8 cellular contexts compared by ENCODE assay signal in the genomic region with DNA sequence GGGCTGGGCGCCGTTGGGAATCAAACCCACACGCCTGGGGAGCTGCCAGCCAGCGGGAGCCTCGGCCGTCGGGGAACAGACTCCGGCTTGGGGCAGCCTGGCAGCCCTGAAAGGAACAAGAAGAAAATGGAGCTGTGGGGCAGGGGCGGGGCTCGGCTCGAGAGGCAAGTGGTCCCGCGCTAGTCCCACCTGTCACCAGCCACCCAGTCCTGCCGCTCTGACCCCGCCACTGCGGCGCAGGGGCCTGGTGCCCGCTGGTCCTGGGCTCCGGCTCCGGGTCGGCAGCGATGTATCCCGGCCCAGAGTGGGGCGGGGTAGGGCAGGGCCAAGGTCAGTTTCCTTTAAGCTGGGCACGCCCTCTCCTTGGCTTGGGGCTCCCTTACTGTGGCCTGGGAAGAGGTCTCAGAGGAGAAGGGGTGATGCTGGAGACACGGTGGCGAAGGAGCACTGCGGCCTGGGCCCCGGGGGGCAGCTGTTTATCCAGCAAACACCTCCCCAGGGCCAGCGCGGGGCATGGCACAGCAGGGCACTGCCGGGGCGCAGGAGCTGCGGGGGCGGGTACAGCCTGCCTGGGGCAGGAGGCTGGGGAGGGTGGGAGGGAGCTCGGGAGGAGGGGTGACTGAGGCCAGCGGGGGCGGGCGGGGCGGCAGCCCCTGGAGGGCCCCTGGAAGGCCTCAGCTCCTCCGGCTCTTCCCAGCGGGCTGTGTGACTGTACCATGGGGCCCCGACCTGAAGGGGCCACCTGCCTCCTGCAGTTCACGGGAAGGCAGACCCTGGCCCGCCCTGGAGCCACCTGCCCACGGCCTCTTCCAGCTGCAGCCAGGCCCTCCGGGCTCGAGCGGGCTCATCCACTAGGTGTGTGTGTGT. TPM values are rescaled to one million over a fixed set of nuclear protein-coding genes. Genes with fewer than 3 reads are reported as not detected.
A peak's percentile ranks its signal among the peaks of the same experiment; 100 is the strongest.
DNase-seq lines count a peak whose midpoint lies in the region; ATAC-seq, FAIRE-seq and TF ChIP-seq lines count a peak whose summit lies in the region.

No MANE protein-coding gene starts in this region.

- POLR2A ChIA-PET in MCF 10A (lab: Yijun Ruan, JAX), result no interaction called here
- POLR2A ChIA-PET in activated CD8-positive, alpha-beta T cell treated with anti-CD3 and anti-CD28 coated beads for 36 hours (lab: Charles Lee), result interaction anchor here (0.8 to 2.0 kb wide), 3 partner anchors 12 to 307 kb away, joined by 3 to 7 read pairs (median 4); no protein-coding TSS in a partner anchor

- no peak for TF ChIP-seq CTCF in breast epithelium (IDR thresholded peaks at IDR 0.05)
- no peak for TF ChIP-seq CTCF in MCF 10A (IDR thresholded peaks at IDR 0.05; ENCODE audit: unreplicated experiment)
- no peak for TF ChIP-seq CTCF in activated CD8-positive, alpha-beta T cell treated with anti-CD3 and anti-CD28 coated beads for 36 hours (IDR thresholded peaks at IDR 0.05)
- no peak for TF ChIP-seq CTCF in kidney (IDR thresholded peaks at IDR 0.05; ENCODE audit: borderline replicate concordance, extremely low read depth, insufficient read depth)
- TF ChIP-seq CTCF in foreskin fibroblast (IDR thresholded peaks at IDR 0.05; ENCODE audit: low read depth, low read length), result no peak

- no peak overlapping the region for H3K27ac Mint-ChIP-seq in MCF 10A (ENCODE audit: low read depth, unreplicated experiment)
- no peak overlapping the region for H3K27ac Mint-ChIP-seq in activated CD8-positive, alpha-beta T cell treated with anti-CD3 and anti-CD28 coated beads for 36 hours

- ATAC-seq in activated CD8-positive, alpha-beta T cell treated with anti-CD3 and anti-CD28 coated beads for 36 hours, result peak; percentile 29
- no peak for ATAC-seq in GM18873 (IDR thresholded peaks at IDR 0.05; ENCODE audit: low FRiP score, unreplicated experiment)

- H3K36me3 ChIP-seq in breast epithelium (no peaks in the 10 kb centered on the region), kidney (ENCODE audit: control insufficient read depth in 1 of 2, insufficient read depth in 2 of 2, low read length in 2 of 2) (no peaks in the 10 kb centered on the region)

- no peak overlapping the region for H3K4me3 Mint-ChIP-seq in MCF 10A (ENCODE audit: unreplicated experiment)
- peak overlapping the region; percentile 33 for H3K4me3 Mint-ChIP-seq in activated CD8-positive, alpha-beta T cell treated with anti-CD3 and anti-CD28 coated beads for 36 hours

- no peaks in the 10 kb centered on the region for H3K4me1 Mint-ChIP-seq in MCF 10A (ENCODE audit: insufficient read depth, unreplicated experiment)
- peaks cover 11% of the 10 kb centered on the region for H3K4me1 Mint-ChIP-seq in activated CD8-positive, alpha-beta T cell treated with anti-CD3 and anti-CD28 coated beads for 36 hours (ENCODE audit: low read depth)

- H3K4me1 ChIP-seq in breast epithelium, result peaks cover 0 to 4% of the 10 kb centered on the region in 2 donors
- peaks cover 4 to 8% of the 10 kb centered on the region in 2 donors for H3K4me1 ChIP-seq in kidney (ENCODE audit: control insufficient read depth in 1 of 2, insufficient read depth in 1 of 2, low read depth in 1 of 2, low read length in 2 of 2)

- no peak overlapping the region for H3K27ac ChIP-seq in breast epithelium
- peak overlapping the region in 1 of 2 donors; percentile 43 for H3K27ac ChIP-seq in kidney (ENCODE audit: low read depth in 2 of 2, low read length in 2 of 2)

- TF ChIP-seq POLR2A in breast epithelium (IDR thresholded peaks at IDR 0.05), result no peak

- no TSS peak for BruUV-seq in MCF 10A (replicated peaks; lab: Mats Ljungman, UMichigan)

- H3K36me3 Mint-ChIP-seq in MCF 10A (ENCODE audit: insufficient read depth, unreplicated experiment), result peaks cover 9% of the 10 kb centered on the region
- no peaks in the 10 kb centered on the region for H3K36me3 Mint-ChIP-seq in activated CD8-positive, alpha-beta T cell treated with anti-CD3 and anti-CD28 coated beads for 36 hours (ENCODE audit: low read depth)

- FAIRE-seq in kidney (lab: Jason Lieb, UNC) (no peak), urothelium cell line (lab: Jason Lieb, UNC) (no peak)

- no peak for DNase-seq in breast epithelium (ENCODE audit: low spot score in 2 of 2)
- no peak for DNase-seq in MCF 10A (ENCODE audit: unreplicated experiment)
- peak; percentile 42 for DNase-seq in activated CD8-positive, alpha-beta T cell treated with anti-CD3 and anti-CD28 coated beads for 36 hours
- DNase-seq in kidney, result peak; percentile 77
- peak; percentile 66 for DNase-seq in urothelium cell line (ENCODE audit: low spot score)
- DNase-seq in foreskin fibroblast, result no peak
- DNase-seq in Ammon's horn (ENCODE audit: low spot score), result no peak

- no peaks in the 10 kb centered on the region for H3K27me3 Mint-ChIP-seq in MCF 10A (ENCODE audit: insufficient read depth, unreplicated experiment)
- H3K27me3 Mint-ChIP-seq in activated CD8-positive, alpha-beta T cell treated with anti-CD3 and anti-CD28 coated beads for 36 hours, result peaks cover 9% of the 10 kb centered on the region

- H3K9me3 ChIP-seq in breast epithelium (no peaks in the 10 kb centered on the region), kidney (ENCODE audit: control insufficient read depth in 1 of 2, low read length in 2 of 2) (no peaks in the 10 kb centered on the region)

- intact Hi-C loops in breast epithelium (cut with DNase I; ENCODE audit: low total_unique reads) (no loop called here), MCF 10A (cut with micrococcal nuclease) (no loop called here), kidney (cut with DNase I) (loop anchor here (5.0 to 10.0 kb wide), 2 partner anchors 305 to 358 kb away; no protein-coding TSS in a partner anchor)
- intact Hi-C loops in activated CD8-positive, alpha-beta T cell treated with anti-CD3 and anti-CD28 coated beads for 36 hours (cut with micrococcal nuclease), result loop anchor here (5.0 kb wide), 1 partner anchor 290 kb away; no protein-coding TSS in a partner anchor

- H3K9me3 Mint-ChIP-seq in MCF 10A (ENCODE audit: unreplicated experiment), result no peaks in the 10 kb centered on the region
- H3K9me3 Mint-ChIP-seq in activated CD8-positive, alpha-beta T cell treated with anti-CD3 and anti-CD28 coated beads for 36 hours, result no peaks in the 10 kb centered on the region

- H3K4me3 ChIP-seq in breast epithelium (peak overlapping the region in 2 of 3 donors; percentile 31 to 69), kidney (ENCODE audit: low read length in 2 of 2) (peak overlapping the region in 1 of 2 donors; percentile 46), foreskin fibroblast (ENCODE audit: low read depth in 1 of 2, low read length in 2 of 2) (no peak overlapping the region)

- H3K9ac ChIP-seq in kidney (ENCODE audit: low read length in 2 of 2), result no peak overlapping the region

- H3K27me3 ChIP-seq in breast epithelium, result peaks cover 0 to 6% of the 10 kb centered on the region in 2 donors

- CTCF ChIA-PET in MCF 10A (lab: Yijun Ruan, JAX), result interaction anchor here (1.2 to 5.6 kb wide), 4 partner anchors 24 to 362 kb away, joined by 5 to 141 read pairs (median 50); a partner anchor contains a TSS
- CTCF ChIA-PET in activated CD8-positive, alpha-beta T cell treated with anti-CD3 and anti-CD28 coated beads for 36 hours (lab: Charles Lee), result interaction anchor here (0.8 to 4.6 kb wide), 8 partner anchors 10 to 361 kb away, joined by 3 to 131 read pairs (median 26); no protein-coding TSS in a partner anchor

RNA-seq across cellular contexts. Expression of a gene that starts 15.6 kb away (rescaled TPM):
- total RNA-seq in breast epithelium (10 to 100 TPM; 39.8 to 68.8 (median 60.3) TPM), MCF 10A (2022) (321 and 341 TPM in 2 replicates), kidney (97.5 TPM)
- total RNA-seq in activated CD8-positive, alpha-beta T cell treated with anti-CD3 and anti-CD28 coated beads for 36 hours, result 100 to 1,000 TPM; 180 to 181 TPM
- polyA plus RNA-seq in kidney (ENCODE audit: insufficient read depth, low read depth, low replicate concordance), result 94.4 TPM

Comparison
In these comparisons a context has a peak if more than half of its experiments do, and no peak if none do; other contexts are left out.
1. DNase-seq: peak in activated CD8-positive, alpha-beta T cell treated with anti-CD3 and anti-CD28 coated beads for 36 hours (single experiment), kidney (single experiment) and urothelium cell line (single experiment); none in breast epithelium (0 of 2), MCF 10A (single experiment), foreskin fibroblast (0 of 2) and Ammon's horn (single experiment).
2. H3K4me3 ChIP-seq: peak in breast epithelium (2 of 3); none in foreskin fibroblast (0 of 2).
3. intact Hi-C loops: an anchor here in activated CD8-positive, alpha-beta T cell treated with anti-CD3 and anti-CD28 coated beads for 36 hours (5.0 kb wide) and kidney (5.0 to 10.0 kb wide); none called in breast epithelium and MCF 10A.